Comparison of ENCODE assay signal across 2 cellular contexts in genomic region chr20:14622796-14623195, GRCh38.
TF ChIP-seq lines count a peak whose summit lies in the region.

No MANE protein-coding gene starts in this region.

TF ChIP-seq in A549, 52 proteins besides CTCF, POLR2A, EP300 and RAD21 (continued from another document):
- TF ChIP-seq BCL3 (IDR thresholded peaks at IDR 0.05) (no peak), SMC3 (IDR thresholded peaks at IDR 0.05) (peak; percentile 50), MAFK (IDR thresholded peaks at IDR 0.05; ENCODE audit: partially characterized antibody) (peak; percentile 49), CEBPB (IDR thresholded peaks at IDR 0.05) (no peak), HOXA7 (CRISPR knock-in tag; IDR thresholded peaks at IDR 0.05) (no peak)
- TF ChIP-seq, protein P1, sequence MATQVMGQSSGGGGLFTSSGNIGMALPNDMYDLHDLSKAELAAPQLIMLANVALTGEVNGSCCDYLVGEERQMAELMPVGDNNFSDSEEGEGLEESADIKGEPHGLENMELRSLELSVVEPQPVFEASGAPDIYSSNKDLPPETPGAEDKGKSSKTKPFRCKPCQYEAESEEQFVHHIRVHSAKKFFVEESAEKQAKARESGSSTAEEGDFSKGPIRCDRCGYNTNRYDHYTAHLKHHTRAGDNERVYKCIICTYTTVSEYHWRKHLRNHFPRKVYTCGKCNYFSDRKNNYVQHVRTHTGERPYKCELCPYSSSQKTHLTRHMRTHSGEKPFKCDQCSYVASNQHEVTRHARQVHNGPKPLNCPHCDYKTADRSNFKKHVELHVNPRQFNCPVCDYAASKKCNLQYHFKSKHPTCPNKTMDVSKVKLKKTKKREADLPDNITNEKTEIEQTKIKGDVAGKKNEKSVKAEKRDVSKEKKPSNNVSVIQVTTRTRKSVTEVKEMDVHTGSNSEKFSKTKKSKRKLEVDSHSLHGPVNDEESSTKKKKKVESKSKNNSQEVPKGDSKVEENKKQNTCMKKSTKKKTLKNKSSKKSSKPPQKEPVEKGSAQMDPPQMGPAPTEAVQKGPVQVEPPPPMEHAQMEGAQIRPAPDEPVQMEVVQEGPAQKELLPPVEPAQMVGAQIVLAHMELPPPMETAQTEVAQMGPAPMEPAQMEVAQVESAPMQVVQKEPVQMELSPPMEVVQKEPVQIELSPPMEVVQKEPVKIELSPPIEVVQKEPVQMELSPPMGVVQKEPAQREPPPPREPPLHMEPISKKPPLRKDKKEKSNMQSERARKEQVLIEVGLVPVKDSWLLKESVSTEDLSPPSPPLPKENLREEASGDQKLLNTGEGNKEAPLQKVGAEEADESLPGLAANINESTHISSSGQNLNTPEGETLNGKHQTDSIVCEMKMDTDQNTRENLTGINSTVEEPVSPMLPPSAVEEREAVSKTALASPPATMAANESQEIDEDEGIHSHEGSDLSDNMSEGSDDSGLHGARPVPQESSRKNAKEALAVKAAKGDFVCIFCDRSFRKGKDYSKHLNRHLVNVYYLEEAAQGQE (IDR thresholded peaks at IDR 0.05): no peak
- TF ChIP-seq, protein P2, sequence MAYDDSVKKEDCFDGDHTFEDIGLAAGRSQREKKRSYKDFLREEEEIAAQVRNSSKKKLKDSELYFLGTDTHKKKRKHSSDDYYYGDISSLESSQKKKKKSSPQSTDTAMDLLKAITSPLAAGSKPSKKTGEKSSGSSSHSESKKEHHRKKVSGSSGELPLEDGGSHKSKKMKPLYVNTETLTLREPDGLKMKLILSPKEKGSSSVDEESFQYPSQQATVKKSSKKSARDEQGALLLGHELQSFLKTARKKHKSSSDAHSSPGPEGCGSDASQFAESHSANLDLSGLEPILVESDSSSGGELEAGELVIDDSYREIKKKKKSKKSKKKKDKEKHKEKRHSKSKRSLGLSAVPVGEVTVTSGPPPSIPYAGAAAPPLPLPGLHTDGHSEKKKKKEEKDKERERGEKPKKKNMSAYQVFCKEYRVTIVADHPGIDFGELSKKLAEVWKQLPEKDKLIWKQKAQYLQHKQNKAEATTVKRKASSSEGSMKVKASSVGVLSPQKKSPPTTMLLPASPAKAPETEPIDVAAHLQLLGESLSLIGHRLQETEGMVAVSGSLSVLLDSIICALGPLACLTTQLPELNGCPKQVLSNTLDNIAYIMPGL (CRISPR knock-in tag; IDR thresholded peaks at IDR 0.05; ENCODE audit: borderline replicate concordance): no peak

TF ChIP-seq in HEK293, 187 proteins besides CTCF, POLR2A, EP300 and RAD21 (continued from another document):
- TF ChIP-seq, protein P3, sequence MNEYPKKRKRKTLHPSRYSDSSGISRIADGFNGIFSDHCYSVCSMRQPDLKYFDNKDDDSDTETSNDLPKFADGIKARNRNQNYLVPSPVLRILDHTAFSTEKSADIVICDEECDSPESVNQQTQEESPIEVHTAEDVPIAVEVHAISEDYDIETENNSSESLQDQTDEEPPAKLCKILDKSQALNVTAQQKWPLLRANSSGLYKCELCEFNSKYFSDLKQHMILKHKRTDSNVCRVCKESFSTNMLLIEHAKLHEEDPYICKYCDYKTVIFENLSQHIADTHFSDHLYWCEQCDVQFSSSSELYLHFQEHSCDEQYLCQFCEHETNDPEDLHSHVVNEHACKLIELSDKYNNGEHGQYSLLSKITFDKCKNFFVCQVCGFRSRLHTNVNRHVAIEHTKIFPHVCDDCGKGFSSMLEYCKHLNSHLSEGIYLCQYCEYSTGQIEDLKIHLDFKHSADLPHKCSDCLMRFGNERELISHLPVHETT (tag by site-specific recombination; IDR thresholded peaks at IDR 0.05): no peak
- no peak for TF ChIP-seq ZNF747 (tag by site-specific recombination; IDR thresholded peaks at IDR 0.05)
- TF ChIP-seq ZXDB (tag by site-specific recombination; IDR thresholded peaks at IDR 0.05): no peak
- TF ChIP-seq, protein P4, sequence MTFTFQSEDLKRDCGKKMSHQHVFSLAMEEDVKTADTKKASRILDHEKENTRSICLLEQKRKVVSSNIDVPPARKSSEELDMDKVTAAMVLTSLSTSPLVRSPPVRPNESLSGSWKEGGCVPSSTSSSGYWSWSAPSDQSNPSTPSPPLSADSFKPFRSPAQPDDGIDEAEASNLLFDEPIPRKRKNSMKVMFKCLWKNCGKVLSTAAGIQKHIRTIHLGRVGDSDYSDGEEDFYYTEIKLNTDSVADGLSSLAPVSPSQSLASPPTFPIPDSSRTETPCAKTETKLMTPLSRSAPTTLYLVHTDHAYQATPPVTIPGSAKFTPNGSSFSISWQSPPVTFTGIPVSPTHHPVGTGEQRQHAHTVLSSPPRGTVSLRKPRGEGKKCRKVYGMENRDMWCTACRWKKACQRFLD (tag by site-specific recombination; IDR thresholded peaks at IDR 0.05): no peak
